Comparison of ENCODE assay signal across 1 cellular context in the genomic region with DNA sequence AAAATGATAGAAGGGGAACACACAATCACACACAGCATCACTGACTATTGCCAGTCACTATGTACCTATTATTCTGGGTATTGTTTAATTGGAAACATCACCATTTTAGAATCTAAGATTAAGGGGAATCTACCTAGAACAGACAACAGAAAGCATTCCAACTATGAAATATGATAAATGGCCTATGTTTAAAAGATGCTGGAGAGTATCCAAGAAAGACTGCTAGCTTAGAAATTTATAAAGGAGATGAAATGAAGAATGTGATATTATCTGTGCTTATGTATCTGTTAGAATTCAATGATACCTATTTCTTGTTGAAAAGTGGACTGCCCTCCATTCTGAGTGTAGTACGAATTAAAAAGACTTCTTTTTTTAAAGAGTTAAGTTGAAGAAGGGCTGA.
TF ChIP-seq lines count a peak whose summit lies in the region.

No MANE protein-coding gene starts in this region.

TF ChIP-seq in GM12878, 131 proteins besides CTCF, POLR2A, EP300 and RAD21:
- no peak for TF ChIP-seq YY1 (IDR thresholded peaks at IDR 0.05; ENCODE audit: low read depth, low read length)
- TF ChIP-seq POLR2AphosphoS2 (IDR thresholded peaks at IDR 0.05; ENCODE audit: low read depth, low read length), result no peak
- no peak for TF ChIP-seq CBFB (IDR thresholded peaks at IDR 0.05; ENCODE audit: low read depth)
- TF ChIP-seq ZNF592 (IDR thresholded peaks at IDR 0.05), result no peak
- TF ChIP-seq NRF1 (conservative IDR thresholded peaks at IDR 0.05; ENCODE audit: low read depth, low read length), result no peak
